In genomic region chr15:85543741-85544155, GRCh38 we compare ENCODE assay signal across 9 cellular contexts.
DNase-seq lines count a peak whose midpoint lies in the region; ATAC-seq and TF ChIP-seq lines count a peak whose summit lies in the region.
"Had no signal": no experiment of that assay in that cellular context is flagged by ENCODE, and none has a peak within 500 bp of the region (broad histone marks: within the 10 kb centered on the region; RNA-seq: fewer than 3 reads in every experiment).

No MANE protein-coding gene starts in this region.

- H3K36me3 Mint-ChIP-seq in activated CD4-positive, alpha-beta T cell treated with anti-CD3 and anti-CD28 coated beads, Interleukin-2, amount 10 ng/mL, durations not matched to agents 7 days and 5 days (ENCODE audit: low read depth), result peaks cover 41% of the 10 kb centered on the region

- peaks cover 83% of the 10 kb centered on the region for H3K4me1 Mint-ChIP-seq in activated CD4-positive, alpha-beta T cell treated with anti-CD3 and anti-CD28 coated beads, Interleukin-2, amount 10 ng/mL, durations not matched to agents 7 days and 5 days

- no peak overlapping the region for H3K4me3 ChIP-seq in fibroblast of the aortic adventitia (ENCODE audit: low read depth, low read length)
- H3K4me3 ChIP-seq: uterus had no signal

- no peaks in the 10 kb centered on the region for H3K27me3 Mint-ChIP-seq in activated CD4-positive, alpha-beta T cell treated with anti-CD3 and anti-CD28 coated beads, Interleukin-2, amount 10 ng/mL, durations not matched to agents 7 days and 5 days

- ATAC-seq in sciatic nerve (peak; percentile 61), GM21515 (IDR thresholded peaks at IDR 0.05; ENCODE audit: unreplicated experiment) (no peak)

- intact Hi-C loops in sciatic nerve (cut with DNase I), result no loop called here

- H3K9me3 Mint-ChIP-seq in activated CD4-positive, alpha-beta T cell treated with anti-CD3 and anti-CD28 coated beads, Interleukin-2, amount 10 ng/mL, durations not matched to agents 7 days and 5 days, result no peaks in the 10 kb centered on the region

- CTCF ChIA-PET in activated CD4-positive, alpha-beta T cell treated with anti-CD3 and anti-CD28 coated beads, Interleukin-2, amount 10 ng/mL, durations not matched to agents 7 days and 5 days (lab: Charles Lee), result interaction anchor here (1.9 kb wide), 1 partner anchor 247 kb away, joined by 4 read pairs; no protein-coding TSS in a partner anchor

- peak overlapping the region; percentile 87 for H3K27ac Mint-ChIP-seq in activated CD4-positive, alpha-beta T cell treated with anti-CD3 and anti-CD28 coated beads, Interleukin-2, amount 10 ng/mL, durations not matched to agents 7 days and 5 days

- peak; percentile 7 for TF ChIP-seq CTCF in fibroblast of the aortic adventitia (IDR thresholded peaks at IDR 0.05; ENCODE audit: insufficient read depth, low read length)

- DNase-seq in NCI-H82 (lab: John Stamatoyannopoulos, UW) (peak; percentile 30), NCI-H82 treated with DMSO at 0.1 percent for 48 hours (lab: John Stamatoyannopoulos, UW; ENCODE audit: unreplicated experiment) (no peak), fibroblast of the aortic adventitia (ENCODE audit: low read depth) (no peak), sciatic nerve (ENCODE audit: low spot score) (peak; percentile 73), foreskin melanocyte (no peak), HCEC 1CT (no peak)
- peak; percentile 63 for DNase-seq in activated CD4-positive, alpha-beta T cell treated with anti-CD3 and anti-CD28 coated beads, Interleukin-2, amount 10 ng/mL, durations not matched to agents 7 days and 5 days

- peak overlapping the region; percentile 39 for H3K4me3 Mint-ChIP-seq in activated CD4-positive, alpha-beta T cell treated with anti-CD3 and anti-CD28 coated beads, Interleukin-2, amount 10 ng/mL, durations not matched to agents 7 days and 5 days

- POLR2A ChIA-PET in activated CD4-positive, alpha-beta T cell treated with anti-CD3 and anti-CD28 coated beads, Interleukin-2, amount 10 ng/mL, durations not matched to agents 7 days and 5 days (lab: Charles Lee), result no interaction called here

Comparison
In these comparisons a context has a peak if more than half of its experiments do, and no peak if none do; other contexts are left out.
1. DNase-seq: peak in NCI-H82 (single experiment), activated CD4-positive, alpha-beta T cell treated with anti-CD3 and anti-CD28 coated beads, Interleukin-2, amount 10 ng/mL, durations not matched to agents 7 days and 5 days (single experiment) and sciatic nerve (single experiment); none in NCI-H82 treated with DMSO at 0.1 percent for 48 hours (single experiment), fibroblast of the aortic adventitia (single experiment), foreskin melanocyte (single experiment) and HCEC 1CT (single experiment).